Comparison of ENCODE assay signal across 27 cellular contexts in the genomic region with DNA sequence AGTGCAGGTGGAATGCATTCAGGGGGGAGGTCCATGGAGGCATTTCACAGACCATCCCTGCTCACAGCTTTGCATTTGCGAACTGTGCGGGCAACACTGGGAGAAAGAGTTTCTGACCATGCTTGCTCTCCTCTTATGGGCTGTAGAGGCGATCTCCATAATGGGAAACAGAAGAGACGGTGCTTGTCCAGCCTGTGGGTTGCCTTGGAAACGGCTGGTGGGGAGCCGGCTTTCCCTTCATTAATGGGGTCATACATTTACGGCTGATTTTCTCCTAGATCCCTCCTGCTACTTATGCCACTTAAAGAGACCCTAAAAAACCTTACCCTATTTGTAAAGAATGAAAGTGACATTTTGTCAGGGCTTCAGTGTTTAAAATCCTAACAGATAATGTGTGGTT.
DNase-seq lines count a peak whose midpoint lies in the region; ATAC-seq and TF ChIP-seq lines count a peak whose summit lies in the region.
"Had no signal": no experiment of that assay in that cellular context is flagged by ENCODE, and none has a peak within 500 bp of the region (broad histone marks: within the 10 kb centered on the region; RNA-seq: fewer than 3 reads in every experiment).

No MANE protein-coding gene starts in this region.

- peaks cover 3% of the 10 kb centered on the region for H3K9me3 Mint-ChIP-seq in nephron progenitor cell
- H3K9me3 Mint-ChIP-seq: activated naive CD8-positive, alpha-beta T cell treated with anti-CD3 and anti-CD28 coated beads for 36 hours; GM23338 had no signal

- intact Hi-C loops in A673 (cut with micrococcal nuclease; ENCODE audit: unreplicated experiment): loop anchor here (10.0 kb wide), 1 partner anchor 145 kb away; a partner anchor contains a TSS

- peaks cover 33% of the 10 kb centered on the region for H3K4me1 Mint-ChIP-seq in nephron progenitor cell
- H3K4me1 Mint-ChIP-seq: activated naive CD8-positive, alpha-beta T cell treated with anti-CD3 and anti-CD28 coated beads for 36 hours; CD4-positive, CD25-positive, alpha-beta regulatory T cell; GM23338; stimulated activated naive B cell treated with anti-CD40 and anti-IgM and Interleukin-4, amounts not matched to agents 10 μg/mL and 1 μg/mL and 100 μg/mL, for 72 hours had no signal

- POLR2A ChIA-PET in A673 (lab: Charles Lee; ENCODE audit: low non-redundant PET): no interaction called here

- H3K27me3 Mint-ChIP-seq in nephron progenitor cell (ENCODE audit: low read depth, poor library complexity): peaks cover 3% of the 10 kb centered on the region
- H3K27me3 Mint-ChIP-seq: activated naive CD8-positive, alpha-beta T cell treated with anti-CD3 and anti-CD28 coated beads for 36 hours; CD4-positive, CD25-positive, alpha-beta regulatory T cell; stimulated activated naive B cell treated with anti-CD40 and anti-IgM and Interleukin-4, amounts not matched to agents 10 μg/mL and 1 μg/mL and 100 μg/mL, for 72 hours had no signal

- DNase-seq in COR-L47 (lab: John Stamatoyannopoulos, UW) (peak; percentile 19), NCI-H2227 (lab: John Stamatoyannopoulos, UW; ENCODE audit: unreplicated experiment) (peak; percentile 89), astrocyte of the spinal cord (ENCODE audit: low read depth, low spot score) (peak; percentile 20), nephron progenitor cell (peak; percentile 10), GDM1 (lab: John Stamatoyannopoulos, UW) (no peak), A673 (ENCODE audit: low spot score) (no peak)
- DNase-seq in activated naive CD4-positive, alpha-beta T cell treated with anti-CD3 and anti-CD28 coated beads, Interleukin-2, amount 50 U/mL, for 16 hours: no peak
- DNase-seq: activated CD4-positive, alpha-beta T cell treated with anti-CD3 and anti-CD28 coated beads for 48 hours; activated effector memory CD4-positive, alpha-beta T cell treated with Interleukin-2 at 50 U/mL for 16 hours; activated naive CD8-positive, alpha-beta T cell treated with anti-CD3 and anti-CD28 coated beads for 36 hours; caudate nucleus; CD4-positive, CD25-positive, alpha-beta regulatory T cell; esophagus squamous epithelium; foreskin keratinocyte; heart left ventricle; HFFc6; kidney; NCI-H1694; NCI-H2171 treated with DMSO at 0.1 percent for 48 hours; NCI-H82; SIG-M5; stimulated activated naive B cell treated with anti-CD40 and anti-IgM and Interleukin-4, amounts not matched to agents 10 μg/mL and 1 μg/mL and 100 μg/mL, for 72 hours; T1000; WERI-Rb-1 had no signal

- no peak overlapping the region for H3K4me3 Mint-ChIP-seq in nephron progenitor cell
- H3K4me3 Mint-ChIP-seq: activated naive CD8-positive, alpha-beta T cell treated with anti-CD3 and anti-CD28 coated beads for 36 hours; CD4-positive, CD25-positive, alpha-beta regulatory T cell; GM23338; HFFc6; stimulated activated naive B cell treated with anti-CD40 and anti-IgM and Interleukin-4, amounts not matched to agents 10 μg/mL and 1 μg/mL and 100 μg/mL, for 72 hours had no signal

- H3K4me3 ChIP-seq in astrocyte of the spinal cord (ENCODE audit: low read depth, low read length) (peak overlapping the region; percentile 4), A673 (ENCODE audit: low read depth, low read length, poor library complexity, severe bottlenecking) (no peak overlapping the region)
- H3K4me3 ChIP-seq: esophagus squamous epithelium, GM23338, heart left ventricle had no signal

- no peak overlapping the region for H3K27ac Mint-ChIP-seq in nephron progenitor cell
- H3K27ac Mint-ChIP-seq: activated naive CD8-positive, alpha-beta T cell treated with anti-CD3 and anti-CD28 coated beads for 36 hours; CD4-positive, CD25-positive, alpha-beta regulatory T cell; GM23338; HFFc6; stimulated activated naive B cell treated with anti-CD40 and anti-IgM and Interleukin-4, amounts not matched to agents 10 μg/mL and 1 μg/mL and 100 μg/mL, for 72 hours had no signal

- in situ Hi-C loops in astrocyte of the spinal cord (cut with HindIII; ENCODE audit: low sequenced_read_pairs): no loop called here

- CTCF ChIA-PET in A673 (lab: Charles Lee): no interaction called here

- H3K36me3 Mint-ChIP-seq in nephron progenitor cell (ENCODE audit: low read depth): no peaks in the 10 kb centered on the region
- H3K36me3 Mint-ChIP-seq: activated naive CD8-positive, alpha-beta T cell treated with anti-CD3 and anti-CD28 coated beads for 36 hours; CD4-positive, CD25-positive, alpha-beta regulatory T cell; stimulated activated naive B cell treated with anti-CD40 and anti-IgM and Interleukin-4, amounts not matched to agents 10 μg/mL and 1 μg/mL and 100 μg/mL, for 72 hours had no signal

- no peaks in the 10 kb centered on the region for H3K27me3 ChIP-seq in A673 (replicated peaks; ENCODE audit: insufficient read depth, low read depth, low read length, poor library complexity)
- H3K27me3 ChIP-seq: esophagus squamous epithelium, foreskin keratinocyte, heart left ventricle had no signal

- H3K9me3 ChIP-seq in A673 (ENCODE audit: low read depth, low read length, poor library complexity, severe bottlenecking): no peaks in the 10 kb centered on the region
- H3K9me3 ChIP-seq: heart left ventricle had no signal

- H3K27ac ChIP-seq in A673 (ENCODE audit: low read depth, low read length, poor library complexity, severe bottlenecking): no peak overlapping the region
- H3K27ac ChIP-seq: esophagus squamous epithelium, foreskin keratinocyte, heart left ventricle, WERI-Rb-1 had no signal

- TF ChIP-seq CTCF in astrocyte of the spinal cord (IDR thresholded peaks at IDR 0.05; ENCODE audit: low read depth, low read length) (no peak), nephron progenitor cell (IDR thresholded peaks at IDR 0.05) (no peak), A673 (conservative IDR thresholded peaks at IDR 0.05; ENCODE audit: low read depth, low read length) (no peak)

- no peaks in the 10 kb centered on the region for H3K36me3 ChIP-seq in A673 (ENCODE audit: insufficient read depth, low read length, poor library complexity, severe bottlenecking)
- H3K36me3 ChIP-seq: esophagus squamous epithelium, heart left ventricle, WERI-Rb-1 had no signal

- H3K4me1 ChIP-seq in A673 (ENCODE audit: insufficient read depth, low read length, poor library complexity, severe bottlenecking): peaks cover 4% of the 10 kb centered on the region
- H3K4me1 ChIP-seq: esophagus squamous epithelium, foreskin keratinocyte, heart left ventricle had no signal

- ATAC-seq in GM19463 (IDR thresholded peaks at IDR 0.05; ENCODE audit: unreplicated experiment): no peak
- ATAC-seq: foreskin keratinocyte; GM23338; heart left ventricle; HepG2; stimulated activated naive B cell treated with anti-CD40 and anti-IgM and Interleukin-4, amounts not matched to agents 10 μg/mL and 1 μg/mL and 100 μg/mL, for 72 hours had no signal

- BruUV-seq in A673 (replicated peaks; lab: Mats Ljungman, UMichigan): no TSS peak

Comparison
In these comparisons a context has a peak if more than half of its experiments do, and no peak if none do; other contexts are left out.
1. DNase-seq: peak in COR-L47 (single experiment), NCI-H2227 (single experiment), astrocyte of the spinal cord (single experiment) and nephron progenitor cell (single experiment); none in GDM1 (single experiment), activated naive CD4-positive, alpha-beta T cell treated with anti-CD3 and anti-CD28 coated beads, Interleukin-2, amount 50 U/mL, for 16 hours (single experiment) and A673 (single experiment).